20 cellular contexts compared by ENCODE assay signal in the genomic region with DNA sequence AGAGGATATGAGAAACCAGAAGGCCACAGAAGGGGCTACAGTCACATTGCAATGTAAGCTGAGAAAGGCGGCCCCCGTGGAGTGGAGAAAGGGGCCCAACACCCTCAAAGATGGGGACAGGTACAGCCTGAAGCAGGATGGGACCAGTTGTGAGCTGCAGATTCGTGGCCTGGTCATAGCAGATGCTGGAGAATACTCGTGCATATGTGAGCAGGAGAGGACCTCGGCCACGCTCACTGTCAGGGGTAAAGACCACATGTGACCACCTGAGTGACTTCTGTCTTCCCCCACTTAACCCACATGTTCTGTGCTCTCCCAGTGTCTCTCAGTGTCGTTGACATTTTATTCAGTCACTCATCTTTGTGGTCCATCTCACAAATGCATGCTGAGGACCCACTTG.
"Had no signal": no experiment of that assay in that cellular context is flagged by ENCODE, and none has a peak within 500 bp of the region (broad histone marks: within the 10 kb centered on the region; RNA-seq: fewer than 3 reads in every experiment).

No MANE protein-coding gene starts in this region.

- H3K4me3 ChIP-seq: breast epithelium, Peyer's patch had no signal

- ATAC-seq: activated T-cell treated with anti-CD3 and anti-CD28 coated beads, Interleukin-2, amount 50 U/mL, for 4 hours; T-helper 17 cell had no signal

- DNase-seq: activated CD4-positive, alpha-beta memory T cell treated with anti-CD3 and anti-CD28 coated beads for 36 hours; activated CD4-positive, alpha-beta T cell treated with anti-CD3 and anti-CD28 coated beads, Interleukin-2, amount 10 ng/mL, durations not matched to agents 7 days and 5 days; activated CD4-positive, CD25-positive, alpha-beta regulatory T cell; activated CD8-positive, alpha-beta memory T cell treated with anti-CD3 and anti-CD28 coated beads for 24 hours; activated gamma-delta T cell treated with Interleukin-2 at 50 U/mL for 16 hours; activated T-cell treated with anti-CD3 and anti-CD28 coated beads, Interleukin-2, amount 50 U/mL, for 4 hours; Kasumi-1; KBM-7; NCI-H1105 treated with DMSO at 0.1 percent for 48 hours; NCI-H1436 treated with DMSO at 0.1 percent for 48 hours; NCI-H187; NCI-H2081; NCI-H510A treated with DMSO at 0.1 percent for 48 hours; NCI-H69; Peyer's patch; SIG-M5; T-helper 17 cell had no signal

- H3K27ac ChIP-seq: breast epithelium, Peyer's patch, RWPE1, VCaP had no signal

- H3K36me3 ChIP-seq: breast epithelium, Peyer's patch had no signal

- H3K4me1 ChIP-seq: breast epithelium, Peyer's patch had no signal

- H3K27me3 ChIP-seq: breast epithelium, Peyer's patch had no signal
